Comparison of ENCODE assay signal across 1 cellular context in the genomic region with DNA sequence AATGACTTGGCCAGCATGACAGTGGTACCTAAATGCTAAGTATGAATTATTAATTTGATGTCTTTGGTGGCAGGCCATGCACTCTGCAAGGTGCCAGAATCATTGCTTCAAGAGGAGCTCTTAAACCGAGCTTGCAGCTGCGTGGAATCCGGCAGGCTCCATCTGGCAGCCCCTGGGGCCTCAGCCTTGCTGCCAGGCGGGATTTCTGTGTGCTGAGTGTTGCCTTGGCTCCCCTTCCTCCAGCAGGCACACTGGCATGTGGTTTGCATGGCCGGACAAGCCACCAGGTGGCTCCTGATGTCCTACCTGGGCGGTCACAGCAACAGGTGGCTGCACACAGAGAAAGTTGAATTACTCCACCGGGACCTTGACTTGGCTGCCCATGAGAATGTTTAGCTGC.
TF ChIP-seq lines count a peak whose summit lies in the region.

No MANE protein-coding gene starts in this region.

TF ChIP-seq in A549, 52 proteins besides CTCF, POLR2A, EP300 and RAD21 (continued from another document):
- TF ChIP-seq ZC3H11A (IDR thresholded peaks at IDR 0.05), result no peak
- TF ChIP-seq, protein P1, sequence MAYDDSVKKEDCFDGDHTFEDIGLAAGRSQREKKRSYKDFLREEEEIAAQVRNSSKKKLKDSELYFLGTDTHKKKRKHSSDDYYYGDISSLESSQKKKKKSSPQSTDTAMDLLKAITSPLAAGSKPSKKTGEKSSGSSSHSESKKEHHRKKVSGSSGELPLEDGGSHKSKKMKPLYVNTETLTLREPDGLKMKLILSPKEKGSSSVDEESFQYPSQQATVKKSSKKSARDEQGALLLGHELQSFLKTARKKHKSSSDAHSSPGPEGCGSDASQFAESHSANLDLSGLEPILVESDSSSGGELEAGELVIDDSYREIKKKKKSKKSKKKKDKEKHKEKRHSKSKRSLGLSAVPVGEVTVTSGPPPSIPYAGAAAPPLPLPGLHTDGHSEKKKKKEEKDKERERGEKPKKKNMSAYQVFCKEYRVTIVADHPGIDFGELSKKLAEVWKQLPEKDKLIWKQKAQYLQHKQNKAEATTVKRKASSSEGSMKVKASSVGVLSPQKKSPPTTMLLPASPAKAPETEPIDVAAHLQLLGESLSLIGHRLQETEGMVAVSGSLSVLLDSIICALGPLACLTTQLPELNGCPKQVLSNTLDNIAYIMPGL (CRISPR knock-in tag; IDR thresholded peaks at IDR 0.05; ENCODE audit: borderline replicate concordance), result no peak
- no peak for TF ChIP-seq CEBPB (IDR thresholded peaks at IDR 0.05)
- no peak for TF ChIP-seq KDM1A (IDR thresholded peaks at IDR 0.05; ENCODE audit: low read depth)
- no peak for TF ChIP-seq MAZ (IDR thresholded peaks at IDR 0.05; ENCODE audit: borderline replicate concordance, low read depth, low read length)
- no peak for TF ChIP-seq CHD2 (IDR thresholded peaks at IDR 0.05; ENCODE audit: low read length, partially characterized antibody)
- no peak for TF ChIP-seq HOXB5 (CRISPR knock-in tag; IDR thresholded peaks at IDR 0.05)
- no peak for TF ChIP-seq TFCP2L1 (CRISPR knock-in tag; IDR thresholded peaks at IDR 0.05)
- no peak for TF ChIP-seq GATA3 (IDR thresholded peaks at IDR 0.05; ENCODE audit: borderline replicate concordance)
- no peak for TF ChIP-seq HOXA7 (CRISPR knock-in tag; IDR thresholded peaks at IDR 0.05)
- no peak for TF ChIP-seq MAFK (IDR thresholded peaks at IDR 0.05; ENCODE audit: partially characterized antibody)
- no peak for TF ChIP-seq BHLHE40 (IDR thresholded peaks at IDR 0.05; ENCODE audit: low read depth, low read length)
- no peak for TF ChIP-seq EHF (CRISPR knock-in tag; IDR thresholded peaks at IDR 0.05)
- TF ChIP-seq RFX5 (IDR thresholded peaks at IDR 0.05), result no peak
